ENCODE assay signal across 12 cellular contexts in genomic region chr20:3047486-3048419, GRCh38. TPM values are rescaled to one million over a fixed set of nuclear protein-coding genes. Genes with fewer than 3 reads are reported as not detected.
DNase-seq lines count a peak whose midpoint lies in the region; ATAC-seq and TF ChIP-seq lines count a peak whose summit lies in the region.
"Had no signal": no experiment of that assay in that cellular context is flagged by ENCODE, and none has a peak within 500 bp of the region (broad histone marks: within the 10 kb centered on the region; RNA-seq: fewer than 3 reads in every experiment).

No MANE protein-coding gene starts in this region.

- peaks cover 17% of the 10 kb centered on the region for H3K36me3 Mint-ChIP-seq in neural progenitor cell

- H3K4me1 ChIP-seq in SK-N-SH (ENCODE audit: control insufficient read depth in 1 of 2, insufficient read depth in 2 of 2, low read depth in 1 of 2, low read length in 1 of 2), result peaks cover 0 to 17% of the 10 kb centered on the region in 2 experiments; a peak in 1 of 4 replicates
- H3K4me1 ChIP-seq in adipocyte (ENCODE audit: control insufficient read depth, insufficient read depth, low read length), result peaks cover 22% of the 10 kb centered on the region
- H3K4me1 ChIP-seq in neural progenitor cell, result peaks cover 3% of the 10 kb centered on the region

- H3K9me3 ChIP-seq in SK-N-SH (no peaks in the 10 kb centered on the region), adipocyte (ENCODE audit: control insufficient read depth, low read length) (no peaks in the 10 kb centered on the region), neural progenitor cell (ENCODE audit: low read depth) (no peaks in the 10 kb centered on the region)
- H3K9me3 ChIP-seq: SJCRH30 had no signal

- peaks cover 6% of the 10 kb centered on the region for H3F3A ChIP-seq in SK-N-SH (replicated peaks; ENCODE audit: insufficient read depth)
- peaks cover 18% of the 10 kb centered on the region for H3F3A ChIP-seq in neural progenitor cell (ENCODE audit: low read depth)

- no peaks in the 10 kb centered on the region for H3K9me3 Mint-ChIP-seq in neural progenitor cell

- 0 out of 2 replicates have a peak, but pooled peaks cover 5% of the 10 kb centered on the region for H4K20me1 ChIP-seq in SK-N-SH (ENCODE audit: insufficient read depth)
- H4K20me1 ChIP-seq in neural progenitor cell (ENCODE audit: low read depth), result peaks cover 14% of the 10 kb centered on the region

- POLR2A ChIA-PET in SK-N-SH (lab: Yijun Ruan, JAX), result no interaction called here

- no peak overlapping the region for H3K9ac ChIP-seq in SK-N-SH
- peak overlapping the region; percentile 93 for H3K9ac ChIP-seq in adipocyte (ENCODE audit: low read length)
- H3K9ac ChIP-seq in neural progenitor cell, result no peak overlapping the region

- H3K27me3 ChIP-seq in SK-N-SH (ENCODE audit: insufficient read depth) (no peaks in the 10 kb centered on the region), adipocyte (replicated peaks; ENCODE audit: control insufficient read depth, insufficient read depth, low read length) (no peaks in the 10 kb centered on the region), neural progenitor cell (no peaks in the 10 kb centered on the region)
- H3K27me3 ChIP-seq: SJCRH30 had no signal

- TF ChIP-seq RAD21 in SK-N-SH (IDR thresholded peaks at IDR 0.05; ENCODE audit: low read length), result no peak

- H3K27ac Mint-ChIP-seq in neural progenitor cell, result no peak overlapping the region

- peak overlapping the region; percentile 91 for H3K4me3 Mint-ChIP-seq in neural progenitor cell

- H2AFZ ChIP-seq in SK-N-SH (ENCODE audit: low read depth) (no peak overlapping the region), neural progenitor cell (replicated peaks) (no peak overlapping the region)

- peaks cover 12 to 27% of the 10 kb centered on the region in 2 experiments for H3K36me3 ChIP-seq in SK-N-SH (replicated peaks in 1 of 2; ENCODE audit: control insufficient read depth in 1 of 2, insufficient read depth in 2 of 2, low read length in 1 of 2)
- peaks cover 26% of the 10 kb centered on the region for H3K36me3 ChIP-seq in adipocyte (ENCODE audit: control insufficient read depth, insufficient read depth, low read length, severe bottlenecking)
- H3K36me3 ChIP-seq in neural progenitor cell, result peaks cover 7% of the 10 kb centered on the region

- ATAC-seq in SK-N-SH treated with all-trans-retinoic acid at 6 μM for 48 hours (no peak), HG03571 (IDR thresholded peaks at IDR 0.05; ENCODE audit: unreplicated experiment) (no peak)

- H3K4me1 Mint-ChIP-seq in neural progenitor cell, result peaks cover 11% of the 10 kb centered on the region

- H3K27ac ChIP-seq in SK-N-SH (ENCODE audit: low read depth in 2 of 2, low read length in 1 of 2) (no peak overlapping the region), neural progenitor cell (no peak overlapping the region)
- H3K27ac ChIP-seq: SJCRH30 had no signal

- H3K4me2 ChIP-seq in SK-N-SH (peak overlapping the region; percentile 94; the same call in 1 of the 2 replicates), neural progenitor cell (peak overlapping the region; percentile 91)

- no peaks in the 10 kb centered on the region for H3K9me2 ChIP-seq in SK-N-SH

- peaks cover 5% of the 10 kb centered on the region for H3K27me3 Mint-ChIP-seq in neural progenitor cell (ENCODE audit: insufficient read depth, low read depth)

- peak overlapping the region in 1 of 2 experiments; percentile 78; a peak in 3 of 4 replicates for H3K4me3 ChIP-seq in SK-N-SH (ENCODE audit: low read depth in 2 of 2, low read length in 1 of 2)
- peak overlapping the region; percentile 85 for H3K4me3 ChIP-seq in LNCaP clone FGC (ENCODE audit: low read depth, low read length)
- peak overlapping the region; percentile 91 for H3K4me3 ChIP-seq in adipocyte (ENCODE audit: low read length)
- H3K4me3 ChIP-seq in neural progenitor cell, result no peak overlapping the region

- TF ChIP-seq EP300 in SK-N-SH (IDR thresholded peaks at IDR 0.05; ENCODE audit: borderline replicate concordance in 1 of 2, low read depth in 1 of 2, low read length in 1 of 2), result no peak

- DNase-seq in SK-N-SH (no peak), LNCaP clone FGC (ENCODE audit: low read depth) (no peak), adipocyte (ENCODE audit: low read depth) (no peak), neural progenitor cell (ENCODE audit: low spot score) (no peak), NCI-H748 treated with DMSO at 0.1 percent for 48 hours (lab: John Stamatoyannopoulos, UW) (no peak), NCI-H82 (lab: John Stamatoyannopoulos, UW) (no peak)
- DNase-seq: SJCRH30; stimulated activated CD4-positive, alpha-beta T cell treated with anti-CD3 and anti-CD28 coated beads, Interleukin-1b, Interleukin-23, amount 100 ng/mL, for 48 hours had no signal

- TF ChIP-seq CTCF in SK-N-SH (IDR thresholded peaks at IDR 0.05), result no peak
- no peak for TF ChIP-seq CTCF in LNCaP clone FGC (IDR thresholded peaks at IDR 0.05; ENCODE audit: control insufficient read depth, extremely low read depth, insufficient read depth)
- no peak for TF ChIP-seq CTCF in neural progenitor cell (IDR thresholded peaks at IDR 0.05)

- CTCF ChIA-PET in SK-N-SH (lab: Yijun Ruan, JAX), result no interaction called here

- 78% methylated on average over 11 of the region's 14 CpGs for WGBS in SK-N-SH (ENCODE audit: low lambda C conversion rate)

- H3K79me2 ChIP-seq in SK-N-SH (ENCODE audit: insufficient read depth), result peaks cover 21% of the 10 kb centered on the region
- peaks cover 16% of the 10 kb centered on the region for H3K79me2 ChIP-seq in neural progenitor cell (ENCODE audit: low read depth)

TF ChIP-seq in SK-N-SH, 30 proteins besides CTCF, POLR2A, EP300 and RAD21 (continues in another document):
- no peak for TF ChIP-seq ELF1 (IDR thresholded peaks at IDR 0.05)
- no peak for TF ChIP-seq SMC3 (IDR thresholded peaks at IDR 0.05; ENCODE audit: low read depth, low read length)
- no peak for TF ChIP-seq YY1 (IDR thresholded peaks at IDR 0.05; ENCODE audit: low read depth)
- TF ChIP-seq RFX5 (IDR thresholded peaks at IDR 0.05; ENCODE audit: low read length), result no peak
- no peak for TF ChIP-seq NFIC (IDR thresholded peaks at IDR 0.05; ENCODE audit: borderline replicate concordance)

TF ChIP-seq in SK-N-SH treated with all-trans-retinoic acid at 6 μM for 48 hours, 23 proteins besides CTCF, POLR2A, EP300 and RAD21 (continues in another document):
- no peak for TF ChIP-seq ZC3H10 (CRISPR knock-in tag; IDR thresholded peaks at IDR 0.05)
- TF ChIP-seq ZFP3 (CRISPR knock-in tag; IDR thresholded peaks at IDR 0.05), result no peak
- TF ChIP-seq, protein P1, sequence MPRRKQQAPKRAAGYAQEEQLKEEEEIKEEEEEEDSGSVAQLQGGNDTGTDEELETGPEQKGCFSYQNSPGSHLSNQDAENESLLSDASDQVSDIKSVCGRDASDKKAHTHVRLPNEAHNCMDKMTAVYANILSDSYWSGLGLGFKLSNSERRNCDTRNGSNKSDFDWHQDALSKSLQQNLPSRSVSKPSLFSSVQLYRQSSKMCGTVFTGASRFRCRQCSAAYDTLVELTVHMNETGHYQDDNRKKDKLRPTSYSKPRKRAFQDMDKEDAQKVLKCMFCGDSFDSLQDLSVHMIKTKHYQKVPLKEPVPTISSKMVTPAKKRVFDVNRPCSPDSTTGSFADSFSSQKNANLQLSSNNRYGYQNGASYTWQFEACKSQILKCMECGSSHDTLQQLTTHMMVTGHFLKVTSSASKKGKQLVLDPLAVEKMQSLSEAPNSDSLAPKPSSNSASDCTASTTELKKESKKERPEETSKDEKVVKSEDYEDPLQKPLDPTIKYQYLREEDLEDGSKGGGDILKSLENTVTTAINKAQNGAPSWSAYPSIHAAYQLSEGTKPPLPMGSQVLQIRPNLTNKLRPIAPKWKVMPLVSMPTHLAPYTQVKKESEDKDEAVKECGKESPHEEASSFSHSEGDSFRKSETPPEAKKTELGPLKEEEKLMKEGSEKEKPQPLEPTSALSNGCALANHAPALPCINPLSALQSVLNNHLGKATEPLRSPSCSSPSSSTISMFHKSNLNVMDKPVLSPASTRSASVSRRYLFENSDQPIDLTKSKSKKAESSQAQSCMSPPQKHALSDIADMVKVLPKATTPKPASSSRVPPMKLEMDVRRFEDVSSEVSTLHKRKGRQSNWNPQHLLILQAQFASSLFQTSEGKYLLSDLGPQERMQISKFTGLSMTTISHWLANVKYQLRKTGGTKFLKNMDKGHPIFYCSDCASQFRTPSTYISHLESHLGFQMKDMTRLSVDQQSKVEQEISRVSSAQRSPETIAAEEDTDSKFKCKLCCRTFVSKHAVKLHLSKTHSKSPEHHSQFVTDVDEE (CRISPR knock-in tag; IDR thresholded peaks at IDR 0.05), result no peak
- TF ChIP-seq ESRRG (CRISPR knock-in tag; IDR thresholded peaks at IDR 0.05), result no peak
- no peak for TF ChIP-seq TOX (CRISPR knock-in tag; IDR thresholded peaks at IDR 0.05; ENCODE audit: borderline replicate concordance)
- no peak for TF ChIP-seq ARNTL (CRISPR knock-in tag; IDR thresholded peaks at IDR 0.05; ENCODE audit: borderline replicate concordance, low read depth)
- TF ChIP-seq OSR1 (CRISPR knock-in tag; IDR thresholded peaks at IDR 0.05), result no peak
- no peak for TF ChIP-seq GLIS3 (CRISPR knock-in tag; IDR thresholded peaks at IDR 0.05)
- no peak for TF ChIP-seq ZFP30 (CRISPR knock-in tag; IDR thresholded peaks at IDR 0.05)
- no peak for TF ChIP-seq ZNF8 (CRISPR knock-in tag; IDR thresholded peaks at IDR 0.05)
- no peak for TF ChIP-seq ZNF565 (CRISPR knock-in tag; conservative IDR thresholded peaks at IDR 0.05; ENCODE audit: low read depth)

RNA-seq across cellular contexts. Expression of gene MRPS26, which starts 1.9 kb away (rescaled TPM):
- 114 and 152 TPM in 2 replicates for polyA plus RNA-seq in SK-N-SH (2012; rRNA removed)
- 91.5 and 118 TPM in 2 replicates for polyA plus RNA-seq in SK-N-SH (2012; cell fraction: cytosol; rRNA removed)
- polyA plus RNA-seq in SK-N-SH (2012; cell fraction: nucleus; rRNA removed), result 94.2 and 127 TPM in 2 replicates
- 37.0 and 71.8 TPM in 2 replicates for total RNA-seq in neural progenitor cell (ENCODE audit: low replicate concordance)

RNA-seq across cellular contexts. Expression of gene GNRH2, which starts 4.3 kb away (rescaled TPM):
- 0.31 and 0.58 TPM in 2 replicates for polyA plus RNA-seq in SK-N-SH (2012; rRNA removed)
- polyA plus RNA-seq in SK-N-SH (2012; cell fraction: cytosol; rRNA removed), result 0.05 TPM in 1 of 2 replicates, not detected in the other
- 2.3 and 5.7 TPM in 2 replicates for polyA plus RNA-seq in SK-N-SH (2012; cell fraction: nucleus; rRNA removed)
- total RNA-seq in neural progenitor cell (ENCODE audit: low replicate concordance), result 0.37 TPM in 1 of 2 replicates, not detected in the other
- total RNA-seq: myocyte, temporal lobe had no signal

RNA-seq across cellular contexts. Expression of gene OXT, which starts 23.7 kb away (rescaled TPM):
- polyA plus RNA-seq in SK-N-SH (2012; rRNA removed), result not detected in 2 replicates
- not detected in 2 replicates for polyA plus RNA-seq in SK-N-SH (2012; cell fraction: cytosol; rRNA removed)
- not detected in 2 replicates for polyA plus RNA-seq in SK-N-SH (2012; cell fraction: nucleus; rRNA removed)
- total RNA-seq in neural progenitor cell (ENCODE audit: low replicate concordance), result not detected in 2 replicates
- total RNA-seq: myocyte, SJCRH30, temporal lobe had no signal

RNA-seq across cellular contexts. Expression of gene AVP, which starts 36.8 kb away (rescaled TPM):
- polyA plus RNA-seq in SK-N-SH (2012; rRNA removed), result not detected in 2 replicates
- not detected in 2 replicates for polyA plus RNA-seq in SK-N-SH (2012; cell fraction: cytosol; rRNA removed)
- not detected in 2 replicates for polyA plus RNA-seq in SK-N-SH (2012; cell fraction: nucleus; rRNA removed)
- not detected in 2 replicates for total RNA-seq in neural progenitor cell (ENCODE audit: low replicate concordance)
- total RNA-seq: myocyte, SJCRH30, temporal lobe had no signal
